ENCODE assay signal across 1 cellular context in the genomic region with DNA sequence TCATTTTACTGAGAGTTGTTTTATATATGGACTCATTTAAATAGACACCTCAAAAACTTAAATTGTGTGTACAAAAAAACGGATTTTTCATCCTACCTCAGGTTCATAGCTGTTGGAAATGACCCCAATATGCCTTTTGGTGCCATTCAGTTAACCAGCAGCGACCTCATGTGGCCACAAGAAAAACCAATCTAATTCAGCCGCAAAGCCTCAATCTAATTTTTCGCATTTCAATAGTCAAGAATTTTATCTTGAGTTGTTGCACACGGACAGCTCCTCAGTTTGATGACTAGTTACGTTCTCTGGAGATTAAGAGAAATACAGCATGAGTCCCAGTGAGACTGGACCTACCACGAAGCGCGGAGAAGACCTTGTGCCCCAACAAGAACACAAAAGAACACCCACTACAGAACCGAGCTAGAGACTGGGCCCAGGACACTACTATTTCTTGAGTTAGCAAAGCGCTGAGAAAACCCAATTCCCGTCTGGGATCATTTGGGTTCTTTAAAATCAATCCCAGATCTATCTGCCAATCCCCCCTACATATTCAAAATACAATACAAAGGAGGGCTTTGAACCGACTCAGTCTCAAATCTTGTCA.
TF ChIP-seq lines count a peak whose summit lies in the region.

No MANE protein-coding gene starts in this region.

TF ChIP-seq in H1, 55 proteins besides CTCF, POLR2A, EP300 and RAD21:
- TF ChIP-seq, protein P1, sequence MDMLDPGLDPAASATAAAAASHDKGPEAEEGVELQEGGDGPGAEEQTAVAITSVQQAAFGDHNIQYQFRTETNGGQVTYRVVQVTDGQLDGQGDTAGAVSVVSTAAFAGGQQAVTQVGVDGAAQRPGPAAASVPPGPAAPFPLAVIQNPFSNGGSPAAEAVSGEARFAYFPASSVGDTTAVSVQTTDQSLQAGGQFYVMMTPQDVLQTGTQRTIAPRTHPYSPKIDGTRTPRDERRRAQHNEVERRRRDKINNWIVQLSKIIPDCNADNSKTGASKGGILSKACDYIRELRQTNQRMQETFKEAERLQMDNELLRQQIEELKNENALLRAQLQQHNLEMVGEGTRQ (IDR thresholded peaks at IDR 0.05; ENCODE audit: low read length) = no peak
- TF ChIP-seq BACH1 (IDR thresholded peaks at IDR 0.05; ENCODE audit: low read length) (no peak), TAF1 (IDR thresholded peaks at IDR 0.05; ENCODE audit: low read depth, low read length) (no peak)
